Comparison of ENCODE assay signal across 10 cellular contexts in the genomic region with DNA sequence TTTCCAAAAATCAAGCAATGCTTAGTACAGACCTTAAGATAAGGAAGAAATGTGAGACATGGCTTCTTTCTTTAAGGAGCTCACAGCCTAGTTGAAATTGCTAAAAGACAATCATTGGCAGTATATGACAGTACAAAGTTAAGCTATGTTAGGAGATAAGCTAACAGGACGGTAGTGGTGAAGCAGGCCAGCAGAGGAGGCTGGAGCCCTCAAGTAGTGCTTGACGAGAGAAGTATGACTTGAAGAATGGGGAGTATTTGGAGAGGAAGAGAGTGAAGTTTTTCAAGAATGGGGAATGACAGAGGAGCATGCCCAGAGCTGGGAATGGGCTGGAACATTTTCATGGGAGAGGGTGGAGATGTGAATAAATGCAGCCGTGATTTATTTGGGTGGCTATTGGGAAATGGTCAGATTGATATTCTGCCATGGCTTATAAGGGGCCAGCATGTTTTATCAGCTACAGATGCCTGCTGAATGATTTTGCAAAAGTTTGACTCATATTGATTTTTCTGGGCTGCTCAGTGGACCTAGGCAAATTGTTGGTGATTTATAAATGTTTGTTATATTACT. TPM values are rescaled to one million over a fixed set of nuclear protein-coding genes. Genes with fewer than 3 reads are reported as not detected.
DNase-seq lines count a peak whose midpoint lies in the region; TF ChIP-seq lines count a peak whose summit lies in the region.
"Had no signal": no experiment of that assay in that cellular context is flagged by ENCODE, and none has a peak within 500 bp of the region (broad histone marks: within the 10 kb centered on the region; RNA-seq: fewer than 3 reads in every experiment).

No MANE protein-coding gene starts in this region.

- H3K36me3 ChIP-seq in breast epithelium = no peaks in the 10 kb centered on the region
- no peaks in the 10 kb centered on the region for H3K36me3 ChIP-seq in kidney epithelial cell (ENCODE audit: control insufficient read depth, insufficient read depth, low read length)
- H3K36me3 ChIP-seq in stomach = no peaks in the 10 kb centered on the region

- H4K91ac ChIP-seq in H9 (ENCODE audit: insufficient read length, low read depth, low read length) = no peak overlapping the region

- no peaks in the 10 kb centered on the region for H3K79me2 ChIP-seq in H9 (ENCODE audit: insufficient read depth, low read length)

- H3K18ac ChIP-seq in H9 (ENCODE audit: insufficient read length, low read depth, low read length) = no peak overlapping the region

- no peak for TF ChIP-seq POLR2A in breast epithelium (IDR thresholded peaks at IDR 0.05)
- no peak for TF ChIP-seq POLR2A in stomach (IDR thresholded peaks at IDR 0.05)

- no CpG with 5 or more reads among the region's 3 CpGs for WGBS in H9 (ENCODE audit: extremely low coverage, insufficient read length, low lambda C conversion rate)
- WGBS in stomach, 5 donors = 39 to 59% (median 54%) methylated on average over 3 of the region's 3 CpGs

- H2BK15ac ChIP-seq in H9 (ENCODE audit: low read depth, low read length) = no peak overlapping the region

- TF ChIP-seq CTCF in H9 (conservative IDR thresholded peaks at IDR 0.05) (no peak), breast epithelium (IDR thresholded peaks at IDR 0.05) (no peak), kidney epithelial cell (IDR thresholded peaks at IDR 0.05; ENCODE audit: insufficient read depth, low read length, poor library complexity, severe bottlenecking) (peak; percentile 34), stomach (IDR thresholded peaks at IDR 0.05) (no peak)

- H3K9me3 ChIP-seq in H9 (ENCODE audit: control insufficient read depth, low read depth, low read length) (no peaks in the 10 kb centered on the region), breast epithelium (no peaks in the 10 kb centered on the region), stomach (no peaks in the 10 kb centered on the region)

- H3K23me2 ChIP-seq in H9 (ENCODE audit: insufficient read length, low read depth, low read length, poor library complexity, severe bottlenecking) = no peaks in the 10 kb centered on the region

- no peak overlapping the region for H2BK5ac ChIP-seq in H9 (ENCODE audit: insufficient read length, low read length)

- H3K9ac ChIP-seq in H9 (ENCODE audit: extremely low read depth, insufficient read length, low read length) = no peak overlapping the region

- H3K4ac ChIP-seq in H9 (ENCODE audit: low read depth, low read length) = no peak overlapping the region

- no peaks in the 10 kb centered on the region for H3K9me3 Mint-ChIP-seq in H9

- DNase-seq in H9 = peak; percentile 32
- no peak for DNase-seq in breast epithelium (ENCODE audit: low spot score in 2 of 2)
- DNase-seq in kidney epithelial cell (ENCODE audit: low read depth) = no peak
- no peak for DNase-seq in stomach
- no peak for DNase-seq in NCI-H446 (lab: John Stamatoyannopoulos, UW)
- DNase-seq in stimulated activated CD4-positive, alpha-beta T cell treated with anti-CD3 and anti-CD28 coated beads, Interleukin-1b, Interleukin-23, amount 100 ng/mL, for 48 hours = no peak
- DNase-seq in hippocampal formation (lab: John Stamatoyannopoulos, UW) = no peak
- DNase-seq in NCI-H2029 treated with DMSO at 0.1 percent for 48 hours (lab: John Stamatoyannopoulos, UW) = no peak
- DNase-seq: activated T-cell treated with anti-CD3 and anti-CD28 coated beads, Interleukin-2, amount 50 U/mL, for 4 hours; EL had no signal

- intact Hi-C loops in breast epithelium (cut with DNase I; ENCODE audit: low total_unique reads) (no loop called here), stomach (cut with DNase I; ENCODE audit: low total_unique reads) (no loop called here)

- H3K4me1 ChIP-seq in H9 (ENCODE audit: insufficient read depth, low read length) (no peaks in the 10 kb centered on the region), breast epithelium (peaks cover 0 to 7% of the 10 kb centered on the region in 2 donors), stomach (peaks cover 11 to 66% (median 42%) of the 10 kb centered on the region in 4 donors)

- H3K4me3 ChIP-seq in breast epithelium = no peak overlapping the region
- H3K4me3 ChIP-seq in kidney epithelial cell (ENCODE audit: low read depth, low read length) = no peak overlapping the region
- H3K4me3 ChIP-seq in stomach = no peak overlapping the region

- no peak overlapping the region; a peak in 1 of 7 replicates for H3K27ac Mint-ChIP-seq in H9

- H4K8ac ChIP-seq in H9 (replicated peaks; ENCODE audit: insufficient read length, low read depth, low read length) = no peak overlapping the region

- H3K27ac ChIP-seq in H9 (ENCODE audit: insufficient read length, low read depth, low read length) = no peak overlapping the region
- peak overlapping the region; percentile 21 to 73 for H3K27ac ChIP-seq in breast epithelium
- H3K27ac ChIP-seq in stomach = peak overlapping the region in 4 of 5 donors; percentile 70 to 84 (median 78)

- no peak overlapping the region for H2BK20ac ChIP-seq in H9 (ENCODE audit: low read depth, low read length, poor library complexity, severe bottlenecking)

- no peak overlapping the region for H3K14ac ChIP-seq in H9 (ENCODE audit: insufficient read depth, low read length)

- no peak overlapping the region for H2AFZ ChIP-seq in H9 (ENCODE audit: low read length)

- H3K56ac ChIP-seq in H9 (ENCODE audit: insufficient read length, low read depth, low read length) = no peak overlapping the region

- no peaks in the 10 kb centered on the region for H4K20me1 ChIP-seq in H9 (ENCODE audit: control insufficient read depth, insufficient read depth, insufficient read length)

- H3K4me2 ChIP-seq in H9 (ENCODE audit: insufficient read depth, insufficient read length, low read length) = no peak overlapping the region

- H3K4me3 Mint-ChIP-seq in H9 = no peak overlapping the region
- H3K4me3 Mint-ChIP-seq: activated T-cell treated with anti-CD3 and anti-CD28 coated beads, Interleukin-2, amount 50 U/mL, for 4 hours had no signal

- no peak overlapping the region for H3K23ac ChIP-seq in H9 (ENCODE audit: insufficient read length, low read depth, low read length)

- H3K4me1 Mint-ChIP-seq in H9 = peaks cover 0 to 3% of the 10 kb centered on the region in 2 experiments; a peak in 2 of 4 replicates

- H3K79me1 ChIP-seq in H9 (ENCODE audit: insufficient read depth, low read depth, low read length, poor library complexity, severe bottlenecking) = no peaks in the 10 kb centered on the region

- H2BK12ac ChIP-seq in H9 (ENCODE audit: insufficient read length, low read depth, low read length) = no peak overlapping the region

- H4K5ac ChIP-seq in H9 (ENCODE audit: insufficient read length, low read depth, low read length) = no peak overlapping the region

- no peaks in the 10 kb centered on the region for H3K27me3 ChIP-seq in H9 (ENCODE audit: insufficient read depth, low read length)
- H3K27me3 ChIP-seq in breast epithelium = no peaks in the 10 kb centered on the region
- H3K27me3 ChIP-seq in kidney epithelial cell (ENCODE audit: control insufficient read depth, insufficient read depth, low read length) = no peaks in the 10 kb centered on the region
- H3K27me3 ChIP-seq in stomach = no peaks in the 10 kb centered on the region

- no peak for TF ChIP-seq EP300 in stomach (IDR thresholded peaks at IDR 0.05)

- H3K36me3 Mint-ChIP-seq in H9 (ENCODE audit: insufficient read depth in 1 of 3, low read depth in 3 of 3) = no peaks in the 10 kb centered on the region

- H2BK120ac ChIP-seq in H9 (ENCODE audit: low read depth, low read length, poor library complexity, severe bottlenecking) = no peak overlapping the region

- no peak overlapping the region for H3T11ph ChIP-seq in H9 (ENCODE audit: low read length)

- no peak overlapping the region for H2AK5ac ChIP-seq in H9 (ENCODE audit: insufficient read length, low read length)

- H3K27me3 Mint-ChIP-seq in H9 (ENCODE audit: low read depth) = no peaks in the 10 kb centered on the region

RNA-seq across cellular contexts. Expression of gene LURAP1L, which starts 43.7 kb away (rescaled TPM):
- 0.13 TPM in 1 of 2 replicates, not detected in the other for total RNA-seq in H9 (2021)
- 10 to 100 TPM; 12.3 to 25.2 (median 24.1) TPM for total RNA-seq in breast epithelium
- total RNA-seq in kidney epithelial cell = 44.5 and 46.6 TPM in 2 replicates
- 10 to 100 TPM; 19.3 to 32.2 (median 28.1) TPM for total RNA-seq in stomach
- 10 to 100 TPM in 2 of 3 donors, 1 to 10 TPM in 1; 6.7 to 11.9 (median 11.8) TPM for polyA plus RNA-seq in stomach
- total RNA-seq: activated T-cell treated with anti-CD3 and anti-CD28 coated beads, Interleukin-2, amount 50 U/mL, for 4 hours had no signal

Comparison
In these comparisons a context has a peak if more than half of its experiments do, and no peak if none do; other contexts are left out.
1. RNA of gene LURAP1L, which starts 43.7 kb away (total RNA-seq): 44.5 to 46.6 TPM in kidney epithelial cell, 19.3 to 32.2 TPM in stomach and 12.3 to 25.2 TPM in breast epithelium; 0.13 TPM in H9; every median in the first group is over 10 times any median in the second.